11 cellular contexts compared by ENCODE assay signal in the genomic region with DNA sequence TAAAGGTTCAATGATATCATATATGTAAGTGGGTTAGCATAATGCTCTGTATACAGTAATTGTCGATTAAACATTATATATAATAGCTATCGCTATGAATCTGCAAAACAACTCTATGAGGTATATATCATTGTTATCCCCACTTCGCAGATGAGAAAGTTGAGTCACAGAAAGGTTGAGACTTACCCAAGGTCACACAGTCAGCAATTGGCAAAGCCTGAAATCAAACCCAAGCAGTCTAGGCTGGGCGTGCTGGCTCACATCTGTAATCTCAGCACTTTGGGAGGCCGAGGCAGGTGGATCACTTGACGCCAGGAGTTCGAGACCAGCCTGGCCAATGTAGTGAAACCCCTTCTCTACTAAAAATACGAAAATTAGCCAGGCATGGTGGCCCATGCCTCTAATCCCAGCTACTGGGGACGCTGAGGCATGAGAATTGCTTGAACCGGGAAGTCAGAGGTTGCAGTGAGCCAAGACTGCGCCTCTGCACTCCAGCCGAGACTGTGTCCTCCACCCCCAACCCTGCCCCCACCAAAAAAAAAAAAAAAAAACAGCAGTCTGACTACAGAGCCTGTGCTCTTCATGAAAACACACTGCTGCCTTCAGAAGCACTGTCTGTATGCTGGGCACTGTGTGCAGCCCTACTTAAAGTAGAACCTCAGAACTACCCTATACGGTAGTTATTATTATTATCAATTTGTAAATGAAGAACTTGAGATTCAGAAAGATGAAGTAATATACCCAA. TPM values are rescaled to one million over a fixed set of nuclear protein-coding genes. Genes with fewer than 3 reads are reported as not detected.
A peak's percentile ranks its signal among the peaks of the same experiment; 100 is the strongest.
DNase-seq lines count a peak whose midpoint lies in the region; ATAC-seq and TF ChIP-seq lines count a peak whose summit lies in the region.
"Had no signal": no experiment of that assay in that cellular context is flagged by ENCODE, and none has a peak within 500 bp of the region (broad histone marks: within the 10 kb centered on the region; RNA-seq: fewer than 3 reads in every experiment).

No MANE protein-coding gene starts in this region.

- H3K9me3 Mint-ChIP-seq in activated naive CD8-positive, alpha-beta T cell treated with anti-CD3 and anti-CD28 coated beads for 36 hours: no peaks in the 10 kb centered on the region

- H3K4me3 ChIP-seq in AG04449 (ENCODE audit: low read depth, low read length): peak overlapping the region; percentile 93
- peak overlapping the region; percentile 92 for H3K4me3 ChIP-seq in HFF-Myc (replicated peaks; ENCODE audit: low read depth, low read length)
- H3K4me3 ChIP-seq in lung: peak overlapping the region; percentile 79

- peaks cover 3 to 23% of the 10 kb centered on the region in 2 donors for H3K36me3 ChIP-seq in lung (ENCODE audit: control insufficient read depth in 2 of 2, insufficient read depth in 2 of 2, low read length in 2 of 2)

- H3K27me3 Mint-ChIP-seq in activated naive CD8-positive, alpha-beta T cell treated with anti-CD3 and anti-CD28 coated beads for 36 hours: peaks cover 2% of the 10 kb centered on the region

- H3K9me3 ChIP-seq in lung (ENCODE audit: control insufficient read depth in 2 of 2, insufficient read depth in 1 of 2, low read length in 1 of 2): no peaks in the 10 kb centered on the region
- H3K9me3 ChIP-seq: thoracic aorta had no signal

- peaks cover 4 to 6% of the 10 kb centered on the region in 2 donors for H3K4me1 ChIP-seq in lung (ENCODE audit: control insufficient read depth in 2 of 2, insufficient read depth in 2 of 2, low read length in 2 of 2)

- no peaks in the 10 kb centered on the region for H3K27me3 ChIP-seq in lung (ENCODE audit: control insufficient read depth, insufficient read depth)

- H3K27ac Mint-ChIP-seq in activated naive CD8-positive, alpha-beta T cell treated with anti-CD3 and anti-CD28 coated beads for 36 hours: no peak overlapping the region

- 90 to 91% methylated on average over 13 of the region's 13 CpGs for WGBS in lung, 2 donors

- H3K27ac ChIP-seq in lung (ENCODE audit: low read depth in 1 of 2, low read length in 1 of 2): no peak overlapping the region

- peak overlapping the region; percentile 99 for H3K4me3 Mint-ChIP-seq in activated naive CD8-positive, alpha-beta T cell treated with anti-CD3 and anti-CD28 coated beads for 36 hours

- peaks cover 28% of the 10 kb centered on the region for H3K4me1 Mint-ChIP-seq in activated naive CD8-positive, alpha-beta T cell treated with anti-CD3 and anti-CD28 coated beads for 36 hours

- no peak for TF ChIP-seq CTCF in AG04449 (IDR thresholded peaks at IDR 0.05; ENCODE audit: insufficient read depth, low read length, missing control alignments)
- no peak for TF ChIP-seq CTCF in HFF-Myc (IDR thresholded peaks at IDR 0.05; ENCODE audit: low read depth, low read length, missing control alignments)
- no peak for TF ChIP-seq CTCF in lung (IDR thresholded peaks at IDR 0.05; ENCODE audit: control extremely low read depth, extremely low read depth)

- DNase-seq in AG04449 (ENCODE audit: low read depth, low spot score) (no peak), HFF-Myc (ENCODE audit: extremely low read depth, low read depth) (no peak), lung (ENCODE audit: low spot score) (no peak), NCI-H1694 treated with DMSO at 0.1 percent for 48 hours (lab: John Stamatoyannopoulos, UW) (no peak), NCI-H2107 treated with DMSO at 0.1 percent for 48 hours (lab: John Stamatoyannopoulos, UW; ENCODE audit: unreplicated experiment) (no peak)
- no peak for DNase-seq in activated naive CD8-positive, alpha-beta T cell treated with anti-CD3 and anti-CD28 coated beads for 36 hours
- DNase-seq: activated CD4-positive, alpha-beta T cell treated with anti-CD3 and anti-CD28 coated beads, Interleukin-2, amount 50 U/mL, for 48 hours; DMS79 had no signal

- CTCF ChIA-PET in AG04449 (lab: Yijun Ruan, JAX): interaction anchor here (0.7 to 2.3 kb wide), 4 partner anchors 9 to 23 kb away, joined by 3 to 6 read pairs (median 6); no protein-coding TSS in a partner anchor

- peaks cover 13% of the 10 kb centered on the region for H3K36me3 Mint-ChIP-seq in activated naive CD8-positive, alpha-beta T cell treated with anti-CD3 and anti-CD28 coated beads for 36 hours

- ATAC-seq in lung (ENCODE audit: insufficient read depth, low FRiP score) (no peak), GM18520 (IDR thresholded peaks at IDR 0.05; ENCODE audit: unreplicated experiment) (no peak), HG03432 (IDR thresholded peaks at IDR 0.05; ENCODE audit: unreplicated experiment) (no peak)

- POLR2A ChIA-PET in AG04449 (lab: Yijun Ruan, JAX): interaction anchor here (1.2 to 1.9 kb wide), 2 partner anchors 16 to 19 kb away, joined by 3 to 4 read pairs; partner anchors contain the start of gene PPP6R1

RNA-seq across cellular contexts. Expression of gene HSPBP1, which starts 1.3 kb away (rescaled TPM):
- 10 to 100 TPM; 68.0 to 69.7 TPM for total RNA-seq in activated naive CD8-positive, alpha-beta T cell treated with anti-CD3 and anti-CD28 coated beads for 36 hours
- total RNA-seq in lung: 10 to 100 TPM; 19.3 to 53.1 TPM
- polyA plus RNA-seq in lung: 10 to 100 TPM; 50.2 to 62.2 TPM

RNA-seq across cellular contexts. Expression of gene BRSK1, which starts 5.2 kb away (rescaled TPM):
- total RNA-seq in activated naive CD8-positive, alpha-beta T cell treated with anti-CD3 and anti-CD28 coated beads for 36 hours: 1 to 10 TPM; 5.6 to 6.4 TPM
- total RNA-seq in lung: 1 to 10 TPM; 2.1 to 6.4 TPM
- under 1 TPM; 0.53 to 0.94 TPM for polyA plus RNA-seq in lung

RNA-seq across cellular contexts. Expression of gene PPP6R1, which starts 19.7 kb away (rescaled TPM):
- total RNA-seq in activated naive CD8-positive, alpha-beta T cell treated with anti-CD3 and anti-CD28 coated beads for 36 hours: 100 to 1,000 TPM; 226 to 227 TPM
- 10 to 100 TPM; 37.3 to 86.3 TPM for total RNA-seq in lung
- polyA plus RNA-seq in lung: 10 to 100 TPM; 37.8 to 58.4 TPM

RNA-seq across cellular contexts. Expression of gene TMEM150B, which starts 46.6 kb away (rescaled TPM):
- total RNA-seq in activated naive CD8-positive, alpha-beta T cell treated with anti-CD3 and anti-CD28 coated beads for 36 hours: not detected
- total RNA-seq in lung: 10 to 100 TPM in 1 of 2 donors, 1 to 10 TPM in 1; 2.3 to 20.6 TPM
- 10 to 100 TPM; 13.4 to 23.0 TPM for polyA plus RNA-seq in lung

RNA-seq across cellular contexts. Expression of gene TMEM86B, which starts 50.0 kb away (rescaled TPM):
- total RNA-seq in activated naive CD8-positive, alpha-beta T cell treated with anti-CD3 and anti-CD28 coated beads for 36 hours: 1 to 10 TPM; 7.3 to 7.9 TPM
- total RNA-seq in lung: 1 to 10 TPM; 1.8 to 4.7 TPM
- polyA plus RNA-seq in lung: 1 to 10 TPM; 3.9 to 5.3 TPM
